Comparison of ENCODE assay signal across 30 cellular contexts in genomic region chr10:44788820-44789167, GRCh38.
"Had no signal": no experiment of that assay in that cellular context is flagged by ENCODE, and none has a peak within 500 bp of the region (broad histone marks: within the 10 kb centered on the region; RNA-seq: fewer than 3 reads in every experiment).

No MANE protein-coding gene starts in this region.

- H3K4me1 ChIP-seq: esophagus squamous epithelium, gastroesophageal sphincter had no signal

- H3K27me3 ChIP-seq: body of pancreas, gastroesophageal sphincter had no signal

- ATAC-seq: activated CD4-positive, alpha-beta T cell treated with anti-CD3 and anti-CD28 coated beads for 36 hours; activated CD8-positive, alpha-beta memory T cell treated with anti-CD3 and anti-CD28 coated beads, Interleukin-2, amount 10 ng/mL, durations not matched to agents 7 days and 5 days; activated CD8-positive, alpha-beta T cell treated with anti-CD3 and anti-CD28 coated beads, Interleukin-2, amount 10 ng/mL, durations not matched to agents 7 days and 5 days; activated naive CD4-positive, alpha-beta T cell treated with anti-CD3 and anti-CD28 coated beads, Interleukin-2, amount 50 U/mL, for 72 hours; activated T-cell treated with anti-CD3 and anti-CD28 coated beads, Interleukin-2, amount 50 U/mL, for 72 hours; body of pancreas; effector memory CD8-positive, alpha-beta T cell; gastroesophageal sphincter; heart right ventricle had no signal

- H3K9me3 ChIP-seq: body of pancreas, esophagus squamous epithelium, gastroesophageal sphincter, heart right ventricle had no signal

- H3K36me3 ChIP-seq: esophagus squamous epithelium, gastroesophageal sphincter, heart right ventricle had no signal

- FAIRE-seq: colon had no signal

- H3K27ac ChIP-seq: body of pancreas, esophagus squamous epithelium, gastroesophageal sphincter, heart right ventricle had no signal

- DNase-seq: activated CD4-positive, alpha-beta memory T cell treated with anti-CD3 and anti-CD28 coated beads for 36 hours; activated CD4-positive, alpha-beta T cell treated with anti-CD3 and anti-CD28 coated beads for 36 hours; activated CD4-positive, alpha-beta T cell treated with anti-CD3 and anti-CD28 coated beads, Interleukin-2, amount 10 ng/mL, durations not matched to agents 24 days and 14 days; activated CD4-positive, CD25-positive, alpha-beta regulatory T cell; activated CD4-positive, CD25-positive, alpha-beta regulatory T cell treated with anti-CD3 and anti-CD28 coated beads, Interleukin-2, amount 50 U/mL, for 72 hours; activated CD8-positive, alpha-beta memory T cell treated with anti-CD3 and anti-CD28 coated beads, Interleukin-2, amount 10 ng/mL, durations not matched to agents 7 days and 5 days; activated CD8-positive, alpha-beta memory T cell treated with anti-CD3 and anti-CD28 coated beads, Interleukin-2, amount 50 U/mL, for 48 hours; activated CD8-positive, alpha-beta T cell treated with anti-CD3 and anti-CD28 coated beads, Interleukin-2, amount 10 ng/mL, durations not matched to agents 7 days and 5 days; activated gamma-delta T cell; activated naive CD4-positive, alpha-beta T cell; activated naive CD4-positive, alpha-beta T cell treated with anti-CD3 and anti-CD28 coated beads, Interleukin-2, amount 10 ng/mL, durations not matched to agents 7 days and 5 days; activated naive CD8-positive, alpha-beta T cell treated with anti-CD3 and anti-CD28 coated beads, Interleukin-2, amount 10 ng/mL, durations not matched to agents 7 days and 5 days; activated T-cell treated with anti-CD3 and anti-CD28 coated beads for 4 hours; activated T-cell treated with anti-CD3 and anti-CD28 coated beads, Interleukin-2, amount 50 U/mL, for 24 hours; activated T-cell treated with anti-CD3 and anti-CD28 coated beads, Interleukin-2, amount 50 U/mL, for 72 hours; amniotic stem cell; aorta; body of pancreas; caudate nucleus; cortex of kidney; dermis blood vessel endothelial cell; effector CD4-positive, alpha-beta T cell; effector memory CD8-positive, alpha-beta T cell; esophagus squamous epithelium; foreskin melanocyte; heart right ventricle; T-helper 2 cell had no signal

- H3K4me3 ChIP-seq: body of pancreas, esophagus squamous epithelium, gastroesophageal sphincter, heart right ventricle had no signal
